15 cellular contexts compared by ENCODE assay signal in the genomic region with DNA sequence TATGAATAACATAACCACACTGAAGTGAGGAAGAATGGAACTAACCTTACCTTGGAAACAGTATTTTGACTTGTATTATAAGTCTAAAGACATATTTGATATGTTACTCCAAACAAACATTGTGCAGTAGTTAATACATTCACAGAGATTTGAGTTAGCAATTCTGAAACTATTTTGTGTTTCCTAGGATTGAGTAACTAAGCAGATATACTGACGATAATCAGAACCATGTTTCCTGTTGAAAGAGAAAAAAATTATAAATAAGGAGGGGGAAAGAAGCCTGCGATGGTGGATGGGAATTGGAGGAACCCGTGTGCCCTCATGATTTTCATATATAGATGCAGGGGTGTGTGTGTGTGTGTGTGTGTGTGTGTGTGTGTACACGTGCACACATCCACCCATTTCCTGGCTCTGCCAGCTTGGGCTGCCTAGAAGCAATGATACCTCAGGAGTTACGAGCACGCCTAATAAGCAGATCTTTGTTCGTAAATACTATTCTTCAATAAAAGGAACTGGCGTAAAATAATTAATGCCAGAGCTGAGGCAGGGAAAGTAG. TPM values are rescaled to one million over a fixed set of nuclear protein-coding genes. Genes with fewer than 3 reads are reported as not detected.
DNase-seq lines count a peak whose midpoint lies in the region; ATAC-seq, FAIRE-seq and TF ChIP-seq lines count a peak whose summit lies in the region.
"Had no signal": no experiment of that assay in that cellular context is flagged by ENCODE, and none has a peak within 500 bp of the region (broad histone marks: within the 10 kb centered on the region; RNA-seq: fewer than 3 reads in every experiment).

No MANE protein-coding gene starts in this region.

- H3K4me1 Mint-ChIP-seq in CD4-positive, alpha-beta memory T cell, result peaks cover 53 to 85% (median 69%) of the 10 kb centered on the region in 4 donors
- H3K4me1 Mint-ChIP-seq in IgD-negative memory B cell (peaks cover 45 to 47% (median 45%) of the 10 kb centered on the region in 3 donors), neural crest cell (peaks cover 3% of the 10 kb centered on the region)
- H3K4me1 Mint-ChIP-seq in central memory CD8-positive, alpha-beta T cell, result peaks cover 59% of the 10 kb centered on the region

- CTCF ChIA-PET in CD4-positive, alpha-beta memory T cell (lab: Charles Lee; ENCODE audit: partially characterized antibody), result interaction anchor here (0.6 to 18.4 kb wide), 8 partner anchors 12 to 107 kb away, joined by 4 to 304 read pairs (median 6); no protein-coding TSS in a partner anchor

- H3K9me3 Mint-ChIP-seq in CD4-positive, alpha-beta memory T cell, result peaks cover 0 to 4% (median 0%) of the 10 kb centered on the region in 8 donors
- H3K9me3 Mint-ChIP-seq in IgD-negative memory B cell (no peaks in the 10 kb centered on the region), neural crest cell (no peaks in the 10 kb centered on the region)
- no peaks in the 10 kb centered on the region for H3K9me3 Mint-ChIP-seq in central memory CD8-positive, alpha-beta T cell

- TF ChIP-seq POLR2A in GM12892 (IDR thresholded peaks at IDR 0.05; ENCODE audit: low read depth, low read length), result no peak

- H3K36me3 Mint-ChIP-seq in CD4-positive, alpha-beta memory T cell, result peaks cover 50 to 63% of the 10 kb centered on the region in 2 donors
- peaks cover 2% of the 10 kb centered on the region for H3K36me3 Mint-ChIP-seq in IgD-negative memory B cell
- H3K36me3 Mint-ChIP-seq in central memory CD8-positive, alpha-beta T cell (ENCODE audit: insufficient read depth), result peaks cover 60% of the 10 kb centered on the region
- H3K36me3 Mint-ChIP-seq in neural crest cell (ENCODE audit: low read depth), result peaks cover 25% of the 10 kb centered on the region

- no peaks in the 10 kb centered on the region for H3K27me3 Mint-ChIP-seq in CD4-positive, alpha-beta memory T cell
- no peaks in the 10 kb centered on the region for H3K27me3 Mint-ChIP-seq in IgD-negative memory B cell
- H3K27me3 Mint-ChIP-seq in central memory CD8-positive, alpha-beta T cell, result no peaks in the 10 kb centered on the region
- no peaks in the 10 kb centered on the region for H3K27me3 Mint-ChIP-seq in neural crest cell (ENCODE audit: low read depth)

- intact Hi-C loops in CD4-positive, alpha-beta memory T cell (cut with micrococcal nuclease), result loop anchor here (2.0 kb wide), 2 partner anchors 13 to 17 kb away; no protein-coding TSS in a partner anchor
- intact Hi-C loops in left cardiac atrium (cut with DNase I), result no loop called here

- no peak for ATAC-seq in central memory CD8-positive, alpha-beta T cell (replicated peaks; ENCODE audit: extremely low read depth, poor library complexity, severe bottlenecking)
- ATAC-seq in left cardiac atrium, result no peak
- ATAC-seq: PC-3 had no signal

- no peak for TF ChIP-seq CTCF in neural crest cell (conservative IDR thresholded peaks at IDR 0.05)

- no peaks in the 10 kb centered on the region for H3K9me3 ChIP-seq in CD4-positive, alpha-beta memory T cell (ENCODE audit: control insufficient read depth in 1 of 2, low read length in 2 of 2)
- H3K9me3 ChIP-seq: right atrium auricular region had no signal

- no peaks in the 10 kb centered on the region for H3K27me3 ChIP-seq in CD4-positive, alpha-beta memory T cell (ENCODE audit: insufficient read depth, low read length)
- H3K27me3 ChIP-seq: dorsolateral prefrontal cortex, right atrium auricular region had no signal

- peak in 3 of 5 donors; percentile 40 to 56 (median 50) for DNase-seq in CD4-positive, alpha-beta memory T cell
- DNase-seq in central memory CD8-positive, alpha-beta T cell (ENCODE audit: low spot score in 2 of 2), result no peak
- DNase-seq in neural crest cell (ENCODE audit: low read depth, low spot score) (no peak), left cardiac atrium (no peak), GM12892 (ENCODE audit: insufficient read length) (no peak), SK-N-DZ (ENCODE audit: low spot score) (no peak)
- DNase-seq: Calu3; dorsolateral prefrontal cortex; NCI-H1048; NCI-H226; PC-3; stimulated activated CD4-positive, alpha-beta T cell treated with anti-CD3 and anti-CD28 coated beads, Interleukin-4, amount 100 ng/mL, for 4 hours had no signal

- peaks cover 34% of the 10 kb centered on the region for H3K36me3 ChIP-seq in CD4-positive, alpha-beta memory T cell (ENCODE audit: insufficient read depth, low read length)

- H3K4me3 ChIP-seq in CD4-positive, alpha-beta memory T cell (ENCODE audit: low read length in 2 of 2), result peak overlapping the region in 1 of 2 donors; percentile 17
- H3K4me3 ChIP-seq: right atrium auricular region had no signal

- H3K27ac Mint-ChIP-seq in CD4-positive, alpha-beta memory T cell, result peak overlapping the region; percentile 88 to 99 (median 97)
- peak overlapping the region; percentile 34 to 98 (median 93) for H3K27ac Mint-ChIP-seq in IgD-negative memory B cell
- peak overlapping the region; percentile 99 for H3K27ac Mint-ChIP-seq in central memory CD8-positive, alpha-beta T cell (ENCODE audit: low read depth)
- H3K27ac Mint-ChIP-seq in neural crest cell (ENCODE audit: unreplicated experiment), result peak overlapping the region; percentile 61

- POLR2A ChIA-PET in CD4-positive, alpha-beta memory T cell (lab: Charles Lee; ENCODE audit: partially characterized antibody), result interaction anchor here (0.6 to 34.6 kb wide), 9 partner anchors 2 to 294 kb away, joined by 3 to 1352 read pairs (median 6); a partner anchor contains a TSS

- no peak for FAIRE-seq in GM12892 (lab: Jason Lieb, UNC)
- FAIRE-seq: HTR-8/SVneo had no signal

- H3K4me3 Mint-ChIP-seq in CD4-positive, alpha-beta memory T cell, result peak overlapping the region; percentile 75 to 93 (median 84)
- H3K4me3 Mint-ChIP-seq in IgD-negative memory B cell (peak overlapping the region; percentile 62 to 89 (median 82)), neural crest cell (no peak overlapping the region)
- H3K4me3 Mint-ChIP-seq in central memory CD8-positive, alpha-beta T cell, result peak overlapping the region; percentile 73

- peak overlapping the region; percentile 65 for H3K27ac ChIP-seq in CD4-positive, alpha-beta memory T cell (ENCODE audit: low read depth, low read length)
- H3K27ac ChIP-seq: right atrium auricular region had no signal

- H3K4me1 ChIP-seq in CD4-positive, alpha-beta memory T cell (ENCODE audit: insufficient read depth, low read length), result peaks cover 88% of the 10 kb centered on the region

RNA-seq across cellular contexts. Expression of a gene that starts 56.9 kb away (rescaled TPM):
- total RNA-seq in CD4-positive, alpha-beta memory T cell, result 100 to 1,000 TPM in 1 of 2 experiments, 10 to 100 TPM in 1; 95.4 to 103 TPM
- 10 to 100 TPM; 53.6 to 96.5 TPM for polyA plus RNA-seq in CD4-positive, alpha-beta memory T cell
- 8.8 TPM for polyA plus RNA-seq in IgD-negative memory B cell
- 22.5 and 22.6 TPM in 2 replicates for total RNA-seq in neural crest cell
- total RNA-seq in left cardiac atrium, result 10 to 100 TPM; 15.2 to 16.4 TPM
- polyA plus RNA-seq in GM12892 (2012; ENCODE audit: missing spikeins), result 14.6 TPM
- 12.1 and 16.6 TPM in 2 replicates for polyA plus RNA-seq in SK-N-DZ (2014; cell fraction: cytosol; rRNA removed)
- 15.4 and 16.2 TPM in 2 replicates for polyA plus RNA-seq in SK-N-DZ (2014; cell fraction: nucleus; rRNA removed)

Comparison
In these comparisons a context has a peak if more than half of its experiments do, and no peak if none do; other contexts are left out.
1. DNase-seq: peak in CD4-positive, alpha-beta memory T cell (3 of 5); none in central memory CD8-positive, alpha-beta T cell (0 of 2), neural crest cell (single experiment), left cardiac atrium (single experiment), GM12892 (single experiment) and SK-N-DZ (single experiment).
2. Peak in every context shown above with its lines, with median percentiles within 50 percentile points of each other: H3K27ac Mint-ChIP-seq.